ENCODE assay signal across 18 cellular contexts in the genomic region with DNA sequence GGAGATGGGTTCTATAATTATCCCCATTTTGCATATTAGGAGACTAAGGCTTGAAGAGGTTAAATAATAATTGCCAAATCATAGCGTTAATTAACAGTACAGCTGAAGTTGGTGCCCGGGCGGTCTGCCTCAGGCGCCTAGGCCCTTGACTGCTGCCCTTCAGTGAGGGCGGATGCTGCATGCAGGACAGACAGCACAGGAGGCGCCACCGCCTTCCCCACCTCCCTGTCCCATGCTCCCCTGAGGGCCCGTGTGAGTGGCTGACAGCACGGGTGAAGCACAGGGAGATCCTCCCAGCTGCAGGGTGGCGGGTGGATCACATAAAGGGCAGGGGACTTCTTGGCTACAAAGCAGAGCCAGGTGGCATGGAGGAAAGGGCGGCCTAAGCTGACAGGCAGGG.
"Had no signal": no experiment of that assay in that cellular context is flagged by ENCODE, and none has a peak within 500 bp of the region (broad histone marks: within the 10 kb centered on the region; RNA-seq: fewer than 3 reads in every experiment).

No MANE protein-coding gene starts in this region.

- H3K4me1 Mint-ChIP-seq: activated CD8-positive, alpha-beta memory T cell treated with anti-CD3 and anti-CD28 coated beads, Interleukin-2, amount 10 ng/mL, durations not matched to agents 7 days and 5 days; endodermal cell had no signal

- H3K27ac Mint-ChIP-seq: activated CD8-positive, alpha-beta memory T cell treated with anti-CD3 and anti-CD28 coated beads, Interleukin-2, amount 10 ng/mL, durations not matched to agents 7 days and 5 days; activated naive CD8-positive, alpha-beta T cell; activated T-cell treated with anti-CD3 and anti-CD28 coated beads, Interleukin-2, amount 50 U/mL, for 24 hours; endodermal cell; type B pancreatic cell had no signal

- H3K9me3 ChIP-seq: ovary, suprapubic skin had no signal

- H3K36me3 Mint-ChIP-seq: activated CD8-positive, alpha-beta memory T cell treated with anti-CD3 and anti-CD28 coated beads, Interleukin-2, amount 10 ng/mL, durations not matched to agents 7 days and 5 days; activated naive CD8-positive, alpha-beta T cell; type B pancreatic cell had no signal

- H3K27ac ChIP-seq: brain microvascular endothelial cell, hepatocyte, ovary, suprapubic skin had no signal

- H3K27me3 ChIP-seq: brain microvascular endothelial cell, hepatocyte, ovary, suprapubic skin had no signal

- DNase-seq: activated CD4-positive, alpha-beta T cell treated with anti-CD3 and anti-CD28 coated beads for 1 hour; activated CD4-positive, alpha-beta T cell treated with anti-CD3 and anti-CD28 coated beads, Interleukin-2, amount 50 U/mL, for 48 hours; activated CD8-positive, alpha-beta memory T cell treated with anti-CD3 and anti-CD28 coated beads, Interleukin-2, amount 10 ng/mL, durations not matched to agents 7 days and 5 days; activated effector memory CD4-positive, alpha-beta T cell treated with anti-CD3 and anti-CD28 coated beads, Interleukin-2, amount 50 U/mL, for 16 hours; activated T-cell treated with anti-CD3 and anti-CD28 coated beads, Interleukin-2, amount 50 U/mL, for 24 hours; brain microvascular endothelial cell; dermis blood vessel endothelial cell; endodermal cell; erythroblast; kidney glomerular epithelial cell; ovary; stimulated activated CD4-positive, alpha-beta T cell treated with anti-CD3 and anti-CD28 coated beads, Interleukin-4, amount 100 ng/mL, for 1 hour; stimulated activated CD8-positive, alpha-beta memory T cell treated with anti-CD3 and anti-CD28 coated beads, Interleukin-4, amount 100 ng/mL, for 48 hours; stimulated activated naive CD8-positive, alpha-beta T cell treated with anti-CD3 and anti-CD28 coated beads, Interleukin-15, Interleukin-2, amounts not matched to agents 100 U/mL and 50 U/mL, for 24 hours had no signal

- H3K4me2 ChIP-seq: hepatocyte had no signal

- H3K4me1 ChIP-seq: suprapubic skin had no signal

- H3K4me3 Mint-ChIP-seq: activated CD8-positive, alpha-beta memory T cell treated with anti-CD3 and anti-CD28 coated beads, Interleukin-2, amount 10 ng/mL, durations not matched to agents 7 days and 5 days; activated naive CD8-positive, alpha-beta T cell; activated T-cell treated with anti-CD3 and anti-CD28 coated beads, Interleukin-2, amount 50 U/mL, for 24 hours; endodermal cell; type B pancreatic cell had no signal

- H3K79me2 ChIP-seq: hepatocyte had no signal

- H2AFZ ChIP-seq: hepatocyte had no signal

- ATAC-seq: activated CD8-positive, alpha-beta memory T cell treated with anti-CD3 and anti-CD28 coated beads, Interleukin-2, amount 10 ng/mL, durations not matched to agents 7 days and 5 days; stimulated activated naive CD8-positive, alpha-beta T cell treated with anti-CD3 and anti-CD28 coated beads, Interleukin-15, Interleukin-2, amounts not matched to agents 100 U/mL and 50 U/mL, for 24 hours had no signal

- H3K9me3 Mint-ChIP-seq: activated T-cell treated with anti-CD3 and anti-CD28 coated beads, Interleukin-2, amount 50 U/mL, for 24 hours; endodermal cell; type B pancreatic cell had no signal

- H3K27me3 Mint-ChIP-seq: activated naive CD8-positive, alpha-beta T cell; activated T-cell treated with anti-CD3 and anti-CD28 coated beads, Interleukin-2, amount 50 U/mL, for 24 hours had no signal
